ENCODE assay signal across 8 cellular contexts in genomic region chr10:100835810-100836209, GRCh38.
"Had no signal": no experiment of that assay in that cellular context is flagged by ENCODE, and none has a peak within 500 bp of the region (broad histone marks: within the 10 kb centered on the region; RNA-seq: fewer than 3 reads in every experiment).

No MANE protein-coding gene starts in this region.

- H3K4me3 ChIP-seq: GM12878 had no signal

- FAIRE-seq: G401.6, GM12878, GM12891, GM12892, GM18507, GM19239 had no signal

- ATAC-seq: GM12878 had no signal

- DNase-seq: GDM1, GF-D8 had no signal
